8 cellular contexts compared by ENCODE assay signal in the genomic region with DNA sequence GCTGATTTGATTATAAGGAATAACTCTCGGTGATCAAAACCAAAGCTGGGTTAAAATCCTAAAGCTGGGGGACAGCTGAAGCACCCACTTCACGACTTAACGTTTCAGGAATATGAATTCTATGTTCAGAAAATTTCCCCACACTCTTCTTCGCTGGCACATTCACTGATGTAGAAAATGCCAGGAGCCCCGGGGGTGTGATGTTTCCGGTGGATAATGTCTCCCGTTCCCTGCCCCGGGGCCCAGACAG.
DNase-seq lines count a peak whose midpoint lies in the region; ATAC-seq, FAIRE-seq and TF ChIP-seq lines count a peak whose summit lies in the region.

No MANE protein-coding gene starts in this region.

- H3K36me3 Mint-ChIP-seq in activated T-cell treated with anti-CD3 and anti-CD28 coated beads, Interleukin-2, amount 50 U/mL, for 24 hours (ENCODE audit: low read depth) = no peaks in the 10 kb centered on the region

- no peaks in the 10 kb centered on the region for H3K9me3 ChIP-seq in upper lobe of left lung

- 2 to 3% methylated on average over 8 of the region's 8 CpGs for WGBS in upper lobe of left lung, 2 donors

- H3K9me3 Mint-ChIP-seq in activated T-cell treated with anti-CD3 and anti-CD28 coated beads, Interleukin-2, amount 50 U/mL, for 24 hours = no peaks in the 10 kb centered on the region

- peak overlapping the region; percentile 60 to 84 (median 76) for H3K27ac ChIP-seq in upper lobe of left lung

- peak overlapping the region; percentile 39 for H3K4me3 Mint-ChIP-seq in activated T-cell treated with anti-CD3 and anti-CD28 coated beads, Interleukin-2, amount 50 U/mL, for 24 hours

- H3K4me1 ChIP-seq in upper lobe of left lung = peaks cover 4 to 28% (median 7%) of the 10 kb centered on the region in 4 donors

- peak overlapping the region; percentile 71 for H3K4me3 ChIP-seq in bronchial epithelial cell (ENCODE audit: low read depth, low read length)
- H3K4me3 ChIP-seq in upper lobe of left lung = peak overlapping the region; percentile 36 to 64 (median 55)

- H3K27me3 Mint-ChIP-seq in activated T-cell treated with anti-CD3 and anti-CD28 coated beads, Interleukin-2, amount 50 U/mL, for 24 hours = peaks cover 62% of the 10 kb centered on the region

- ATAC-seq in upper lobe of left lung (ENCODE audit: low FRiP score in 2 of 2) (peak in 1 of 2 donors; percentile 27), GM18520 (IDR thresholded peaks at IDR 0.05; ENCODE audit: unreplicated experiment) (no peak), GM19324 (IDR thresholded peaks at IDR 0.05; ENCODE audit: low FRiP score, unreplicated experiment) (no peak)

- no peak for DNase-seq in activated T-cell treated with anti-CD3 and anti-CD28 coated beads, Interleukin-2, amount 50 U/mL, for 24 hours
- no peak for DNase-seq in activated T-cell treated with anti-CD3 and anti-CD28 coated beads, Interleukin-2, amount 50 U/mL, for 48 hours
- DNase-seq in bronchial epithelial cell (ENCODE audit: low read depth) = no peak
- peak; percentile 43 for DNase-seq in medulla oblongata (ENCODE audit: extremely low spot score)
- peak in 1 of 2 donors; percentile 23 for DNase-seq in upper lobe of left lung
- no peak for DNase-seq in NCI-H345 treated with DMSO at 0.1 percent for 48 hours (lab: John Stamatoyannopoulos, UW; ENCODE audit: unreplicated experiment)

- no peaks in the 10 kb centered on the region for H3K27me3 ChIP-seq in bronchial epithelial cell (ENCODE audit: control insufficient read depth, insufficient read depth, low read length)
- H3K27me3 ChIP-seq in upper lobe of left lung = peaks cover 0 to 7% (median 0%) of the 10 kb centered on the region in 4 donors

- TF ChIP-seq EP300 in upper lobe of left lung (IDR thresholded peaks at IDR 0.05) = no peak

- H3K4me1 Mint-ChIP-seq in activated T-cell treated with anti-CD3 and anti-CD28 coated beads, Interleukin-2, amount 50 U/mL, for 24 hours (ENCODE audit: low read depth) = peaks cover 11% of the 10 kb centered on the region

- no peak overlapping the region for H3K27ac Mint-ChIP-seq in activated T-cell treated with anti-CD3 and anti-CD28 coated beads, Interleukin-2, amount 50 U/mL, for 24 hours

- no peaks in the 10 kb centered on the region for H3K36me3 ChIP-seq in bronchial epithelial cell (ENCODE audit: control insufficient read depth, insufficient read depth, low read length)
- H3K36me3 ChIP-seq in upper lobe of left lung = no peaks in the 10 kb centered on the region

- TF ChIP-seq CTCF in bronchial epithelial cell (IDR thresholded peaks at IDR 0.05; ENCODE audit: insufficient read depth, low read length, severe bottlenecking) = no peak
- TF ChIP-seq CTCF in upper lobe of left lung (IDR thresholded peaks at IDR 0.05) = no peak

- no peak for TF ChIP-seq POLR2A in upper lobe of left lung (IDR thresholded peaks at IDR 0.05)

- FAIRE-seq in bronchial epithelial cell (lab: Jason Lieb, UNC) = no peak
